ENCODE assay signal across 1 cellular context in genomic region chr16:4370570-4371480, GRCh38.
TF ChIP-seq lines count a peak whose summit lies in the region.

No MANE protein-coding gene starts in this region.

TF ChIP-seq in GM23338, 12 proteins besides CTCF, POLR2A, EP300 and RAD21:
- TF ChIP-seq ZNF462 (CRISPR knock-in tag; IDR thresholded peaks at IDR 0.05) (no peak), REST (IDR thresholded peaks at IDR 0.05; ENCODE audit: unreplicated experiment) (no peak), NANOG (IDR thresholded peaks at IDR 0.05; ENCODE audit: borderline replicate concordance) (no peak), POLR2AphosphoS5 (IDR thresholded peaks at IDR 0.05; ENCODE audit: low read depth) (no peak), CREB1 (CRISPR knock-in tag; IDR thresholded peaks at IDR 0.05; ENCODE audit: low read depth) (no peak), EZH2phosphoT487 (IDR thresholded peaks at IDR 0.05; ENCODE audit: unreplicated experiment) (no peak), EZH2 (IDR thresholded peaks at IDR 0.05; ENCODE audit: low read depth, unreplicated experiment) (no peak)
